Comparison of ENCODE assay signal across 1 cellular context in the genomic region with DNA sequence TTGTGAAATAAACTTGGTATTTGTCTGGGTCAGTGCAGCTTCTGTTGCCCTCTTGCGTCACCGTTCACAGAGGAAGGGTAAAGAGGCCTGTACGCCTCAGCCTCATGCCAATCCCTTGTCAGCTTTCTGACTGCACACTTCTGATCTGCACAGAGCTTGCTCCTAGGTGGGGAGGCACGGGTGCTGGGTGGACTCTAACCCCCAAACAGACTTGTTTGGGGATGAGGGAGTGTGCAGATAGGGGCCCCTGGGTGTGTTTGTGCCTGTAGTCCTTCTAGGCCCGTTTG.
TF ChIP-seq lines count a peak whose summit lies in the region.

No MANE protein-coding gene starts in this region.

TF ChIP-seq in HepG2, 621 proteins besides CTCF, POLR2A, EP300 and RAD21 (continued from another document):
- TF ChIP-seq ZNF350 (CRISPR knock-in tag; IDR thresholded peaks at IDR 0.05; ENCODE audit: borderline replicate concordance, low read depth): no peak
- no peak for TF ChIP-seq ZSCAN22 (CRISPR knock-in tag; IDR thresholded peaks at IDR 0.05)
- no peak for TF ChIP-seq ZNF136 (CRISPR knock-in tag; IDR thresholded peaks at IDR 0.05; ENCODE audit: low read depth)
- no peak for TF ChIP-seq ZNF10 (CRISPR knock-in tag; IDR thresholded peaks at IDR 0.05; ENCODE audit: borderline replicate concordance, low read depth)
- no peak for TF ChIP-seq NRL (CRISPR knock-in tag; IDR thresholded peaks at IDR 0.05; ENCODE audit: borderline replicate concordance)
- no peak for TF ChIP-seq ZNF24 (IDR thresholded peaks at IDR 0.05)
- TF ChIP-seq ZNF430 (CRISPR knock-in tag; IDR thresholded peaks at IDR 0.05): 0 out of 2 replicates have a peak, but pooled peaks have one; percentile 71
- no peak for TF ChIP-seq ZNF543 (CRISPR knock-in tag; IDR thresholded peaks at IDR 0.05)
- no peak for TF ChIP-seq CREB1 (IDR thresholded peaks at IDR 0.05)
- peak; percentile 40; the same call in 1 of the 2 replicates for TF ChIP-seq CREB1 (CRISPR knock-in tag; IDR thresholded peaks at IDR 0.05)
- TF ChIP-seq CREM (IDR thresholded peaks at IDR 0.05): 0 out of 2 replicates have a peak, but pooled peaks have one; percentile 3
- TF ChIP-seq CREM (CRISPR knock-in tag; IDR thresholded peaks at IDR 0.05): no peak
- TF ChIP-seq ZNF333 (CRISPR knock-in tag; IDR thresholded peaks at IDR 0.05; ENCODE audit: borderline replicate concordance): no peak
- peak; percentile 41; the same call in 1 of the 2 replicates for TF ChIP-seq ARNT2 (CRISPR knock-in tag; IDR thresholded peaks at IDR 0.05; ENCODE audit: low read depth)
- peak; percentile 53; the same call in 1 of the 2 replicates for TF ChIP-seq GATAD2A (CRISPR knock-in tag; IDR thresholded peaks at IDR 0.05)
- TF ChIP-seq KLF9 (CRISPR knock-in tag; IDR thresholded peaks at IDR 0.05; ENCODE audit: low read depth): no peak
- no peak for TF ChIP-seq ZNF710 (CRISPR knock-in tag; IDR thresholded peaks at IDR 0.05; ENCODE audit: borderline replicate concordance)
- TF ChIP-seq EEA1 (CRISPR knock-in tag; IDR thresholded peaks at IDR 0.05; ENCODE audit: borderline replicate concordance): 0 out of 2 replicates have a peak, but pooled peaks have one; percentile 18
- peak; percentile 55; the same call in 1 of the 2 replicates for TF ChIP-seq ZNF431 (CRISPR knock-in tag; IDR thresholded peaks at IDR 0.05; ENCODE audit: borderline replicate concordance, low read depth)
- no peak for TF ChIP-seq NR2F6 (IDR thresholded peaks at IDR 0.05)
- TF ChIP-seq NR2F6 (CRISPR knock-in tag; IDR thresholded peaks at IDR 0.05): peak; percentile 39; the same call in 1 of the 2 replicates
- TF ChIP-seq, protein P1, sequence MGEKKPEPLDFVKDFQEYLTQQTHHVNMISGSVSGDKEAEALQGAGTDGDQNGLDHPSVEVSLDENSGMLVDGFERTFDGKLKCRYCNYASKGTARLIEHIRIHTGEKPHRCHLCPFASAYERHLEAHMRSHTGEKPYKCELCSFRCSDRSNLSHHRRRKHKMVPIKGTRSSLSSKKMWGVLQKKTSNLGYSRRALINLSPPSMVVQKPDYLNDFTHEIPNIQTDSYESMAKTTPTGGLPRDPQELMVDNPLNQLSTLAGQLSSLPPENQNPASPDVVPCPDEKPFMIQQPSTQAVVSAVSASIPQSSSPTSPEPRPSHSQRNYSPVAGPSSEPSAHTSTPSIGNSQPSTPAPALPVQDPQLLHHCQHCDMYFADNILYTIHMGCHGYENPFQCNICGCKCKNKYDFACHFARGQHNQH (CRISPR knock-in tag; IDR thresholded peaks at IDR 0.05): no peak
- TF ChIP-seq ZKSCAN5 (CRISPR knock-in tag; IDR thresholded peaks at IDR 0.05): no peak
- no peak for TF ChIP-seq ZNF383 (CRISPR knock-in tag; IDR thresholded peaks at IDR 0.05; ENCODE audit: borderline replicate concordance)
- 0 out of 2 replicates have a peak, but pooled peaks have one; percentile 7 for TF ChIP-seq FOXO1 (CRISPR knock-in tag; IDR thresholded peaks at IDR 0.05)
- no peak for TF ChIP-seq ZFP90 (CRISPR knock-in tag; IDR thresholded peaks at IDR 0.05; ENCODE audit: borderline replicate concordance)
- no peak for TF ChIP-seq ERF (CRISPR knock-in tag; IDR thresholded peaks at IDR 0.05)
- TF ChIP-seq U2AF2 (IDR thresholded peaks at IDR 0.05; ENCODE audit: low read depth, low read length): no peak
- no peak for TF ChIP-seq XRCC5 (optimal IDR thresholded peaks at IDR 0.05; ENCODE audit: low read length)
TF ChIP-seq in HepG2: peak in this region for 49.
